Comparison of ENCODE assay signal across 8 cellular contexts in the genomic region with DNA sequence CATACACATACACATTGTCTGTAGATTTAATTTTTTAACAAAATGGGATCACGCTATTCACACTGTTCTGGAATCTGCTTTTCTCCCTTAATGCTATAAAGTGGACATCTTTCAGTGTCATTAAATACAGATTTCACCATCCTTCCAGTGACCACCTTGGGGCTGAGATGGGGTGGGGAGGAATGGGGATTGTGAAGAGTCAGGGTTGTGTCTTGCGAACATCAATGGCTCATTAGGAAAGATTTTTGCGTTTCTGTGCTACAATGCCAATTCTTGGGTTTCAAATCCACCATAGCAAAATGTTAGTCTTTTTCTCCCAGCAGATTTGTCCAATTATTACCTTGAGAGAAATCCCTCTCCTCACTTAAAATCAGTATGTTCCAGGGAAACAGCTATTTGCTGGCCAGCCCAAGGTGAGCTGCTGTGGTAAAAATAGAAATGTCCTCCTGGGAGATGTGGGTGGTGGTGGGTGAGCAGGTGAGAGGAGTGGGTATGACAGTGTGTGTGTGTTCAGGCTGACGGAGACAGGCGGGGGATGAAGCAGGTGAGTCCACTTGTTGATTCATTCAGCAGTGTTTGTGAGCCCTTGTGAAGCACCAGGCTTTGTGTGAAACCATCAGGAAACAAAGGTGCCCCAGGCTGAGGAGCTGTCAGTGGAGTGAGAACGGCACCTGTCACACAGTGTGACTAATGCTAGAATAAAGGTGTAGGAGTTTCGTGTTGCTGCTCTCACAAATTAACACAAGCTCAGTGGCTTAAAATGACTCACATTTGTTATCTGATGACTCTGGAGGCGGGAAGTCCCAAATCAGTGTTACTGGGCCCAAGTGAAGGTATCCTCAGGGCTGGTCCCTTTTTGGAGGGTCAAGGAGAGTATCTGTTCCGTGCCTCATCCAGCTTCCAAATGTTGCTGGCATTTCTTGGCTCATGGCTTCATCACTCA. TPM values are rescaled to one million over a fixed set of nuclear protein-coding genes. Genes with fewer than 3 reads are reported as not detected.
DNase-seq lines count a peak whose midpoint lies in the region; ATAC-seq, FAIRE-seq and TF ChIP-seq lines count a peak whose summit lies in the region.

No MANE protein-coding gene starts in this region.

- H3K4me1 ChIP-seq in iPS-15b (ENCODE audit: control insufficient read depth, insufficient read depth, low read length): peaks cover 3% of the 10 kb centered on the region

- H3K36me3 Mint-ChIP-seq in activated T-helper 17 cell treated with anti-CD3 and anti-CD28 coated beads, Interleukin-2, amount 50 U/mL, for 72 hours (ENCODE audit: low read depth): peaks cover 25% of the 10 kb centered on the region

- H3K36me3 ChIP-seq in iPS-15b (ENCODE audit: control insufficient read depth, insufficient read depth, low read length): peaks cover 5% of the 10 kb centered on the region

- FAIRE-seq in GM12891 (lab: Jason Lieb, UNC): peak; percentile 95

- H3K4me3 ChIP-seq in iPS-15b (ENCODE audit: low read depth, low read length): peak overlapping the region; percentile 60

- H3K27ac Mint-ChIP-seq in activated T-helper 17 cell treated with anti-CD3 and anti-CD28 coated beads, Interleukin-2, amount 50 U/mL, for 72 hours: peak overlapping the region; percentile 81

- TF ChIP-seq POLR2A in GM12891 (IDR thresholded peaks at IDR 0.05; ENCODE audit: low read depth, low read length): peak; percentile 60; the same call in 1 of the 2 replicates

- peaks cover 26% of the 10 kb centered on the region for H3K4me1 Mint-ChIP-seq in activated T-helper 17 cell treated with anti-CD3 and anti-CD28 coated beads, Interleukin-2, amount 50 U/mL, for 72 hours

- no peaks in the 10 kb centered on the region for H3K27me3 Mint-ChIP-seq in activated T-helper 17 cell treated with anti-CD3 and anti-CD28 coated beads, Interleukin-2, amount 50 U/mL, for 72 hours

- no peaks in the 10 kb centered on the region for H3K9me3 Mint-ChIP-seq in activated T-helper 17 cell treated with anti-CD3 and anti-CD28 coated beads, Interleukin-2, amount 50 U/mL, for 72 hours

- H3K27me3 ChIP-seq in iPS-15b (ENCODE audit: control insufficient read depth, insufficient read depth, low read length): peaks cover 15% of the 10 kb centered on the region

- DNase-seq in GM12891 (ENCODE audit: insufficient read length, low spot score): no peak
- DNase-seq in NCI-H69 (lab: John Stamatoyannopoulos, UW): peak; percentile 85
- peak; percentile 35 to 51 (median 48) for DNase-seq in stimulated activated CD4-positive, alpha-beta T cell treated with anti-CD3 and anti-CD28 coated beads, TNF-alpha, amount 100 ng/mL, for 1 hour (ENCODE audit: low read depth in 3 of 3, low spot score in 1 of 3)
- DNase-seq in SIG-M5 treated with dmso at 0.1 percent for 504 hours (lab: John Stamatoyannopoulos, UW; ENCODE audit: unreplicated experiment): no peak

- peak overlapping the region; percentile 89 for H3K4me3 Mint-ChIP-seq in activated T-helper 17 cell treated with anti-CD3 and anti-CD28 coated beads, Interleukin-2, amount 50 U/mL, for 72 hours

- no peaks in the 10 kb centered on the region for H3K9me3 ChIP-seq in iPS-15b (ENCODE audit: control insufficient read depth, insufficient read depth, low read length)

- ATAC-seq in activated T-helper 17 cell treated with anti-CD3 and anti-CD28 coated beads, Interleukin-2, amount 50 U/mL, for 72 hours (replicated peaks): peak; percentile 89
- ATAC-seq in HG03378 (IDR thresholded peaks at IDR 0.05; ENCODE audit: unreplicated experiment): no peak
- ATAC-seq in GM18511 (IDR thresholded peaks at IDR 0.05; ENCODE audit: unreplicated experiment): no peak

- H3K9ac ChIP-seq in iPS-15b (ENCODE audit: low read depth, low read length): no peak overlapping the region

TF ChIP-seq in GM12891, 5 proteins besides CTCF, POLR2A, EP300 and RAD21:
- TF ChIP-seq POU2F2 (IDR thresholded peaks at IDR 0.05; ENCODE audit: low read depth, low read length) (no peak), PAX5 (IDR thresholded peaks at IDR 0.05; ENCODE audit: insufficient read depth, low read length, severe bottlenecking) (no peak), SPI1 (IDR thresholded peaks at IDR 0.05; ENCODE audit: low read depth, low read length) (peak; percentile 28; the same call in 1 of the 2 replicates)

RNA-seq across cellular contexts. Expression of a gene that starts 1.7 kb away (rescaled TPM):
- polyA plus RNA-seq in GM12891 (2012; ENCODE audit: low read depth, missing spikeins): 39.0 TPM
- 10 to 100 TPM; 60.1 to 62.9 TPM for total RNA-seq in activated T-helper 17 cell treated with anti-CD3 and anti-CD28 coated beads, Interleukin-2, amount 50 U/mL, for 72 hours

RNA-seq across cellular contexts. Expression of a gene that starts 29.9 kb away (rescaled TPM):
- 0.08 TPM for polyA plus RNA-seq in GM12891 (2012; ENCODE audit: low read depth, missing spikeins)
- under 1 TPM; 0.77 to 0.82 TPM for total RNA-seq in activated T-helper 17 cell treated with anti-CD3 and anti-CD28 coated beads, Interleukin-2, amount 50 U/mL, for 72 hours

Comparison
In these comparisons a context has a peak if more than half of its experiments do, and no peak if none do; other contexts are left out.
1. DNase-seq: peak in NCI-H69 (single experiment) and stimulated activated CD4-positive, alpha-beta T cell treated with anti-CD3 and anti-CD28 coated beads, TNF-alpha, amount 100 ng/mL, for 1 hour (3 of 3); none in GM12891 (single experiment) and SIG-M5 treated with dmso at 0.1 percent for 504 hours (single experiment).